7 cellular contexts compared by ENCODE assay signal in the genomic region with DNA sequence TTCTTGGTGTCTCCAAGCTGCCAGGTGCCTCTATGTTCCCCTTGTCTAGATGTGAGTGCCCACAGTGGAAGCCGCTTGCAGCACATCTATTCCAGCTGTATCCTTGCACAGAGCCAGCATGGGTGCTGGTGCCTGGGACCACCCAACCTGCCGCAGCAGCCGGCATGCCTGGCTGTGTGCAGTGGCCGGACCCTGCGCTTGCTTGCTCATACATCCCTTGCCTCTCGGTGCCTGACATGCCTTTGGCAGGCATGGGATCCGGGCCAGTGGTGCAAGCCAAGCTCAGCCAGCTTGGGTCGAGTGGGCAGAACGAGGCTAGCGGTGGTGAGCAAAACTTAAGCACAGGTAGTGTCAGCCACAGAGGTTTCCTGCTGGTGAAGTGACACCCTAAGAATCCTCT.
"Had no signal": no experiment of that assay in that cellular context is flagged by ENCODE, and none has a peak within 500 bp of the region (broad histone marks: within the 10 kb centered on the region; RNA-seq: fewer than 3 reads in every experiment).

No MANE protein-coding gene starts in this region.

- H3K36me3 Mint-ChIP-seq: IgD-negative memory B cell had no signal

- DNase-seq: IMR-90, KBM-7, KG1 had no signal

- H3K27ac ChIP-seq: HL-60 had no signal

- H3K4me3 Mint-ChIP-seq: IgD-negative memory B cell had no signal

- H3K4me3 ChIP-seq: K562 had no signal

- H3K27me3 Mint-ChIP-seq: IgD-negative memory B cell had no signal

- H3K27ac Mint-ChIP-seq: IgD-negative memory B cell had no signal

- H3K4me1 Mint-ChIP-seq: IgD-negative memory B cell had no signal

- ATAC-seq: HepG2, K562 had no signal
